In genomic region chr6:37170273-37171140, GRCh38 we compare ENCODE assay signal across 8 cellular contexts. TPM values are rescaled to one million over a fixed set of nuclear protein-coding genes. Genes with fewer than 3 reads are reported as not detected.
DNase-seq lines count a peak whose midpoint lies in the region; ATAC-seq and TF ChIP-seq lines count a peak whose summit lies in the region.

No MANE protein-coding gene starts in this region.

- H3K36me3 ChIP-seq in hepatocyte (replicated peaks; ENCODE audit: insufficient read depth, low read depth) (peaks cover 3% of the 10 kb centered on the region), gastrocnemius medialis (peaks cover 0 to 31% of the 10 kb centered on the region in 2 donors)

- no peaks in the 10 kb centered on the region for H3K9me2 ChIP-seq in hepatocyte (replicated peaks; ENCODE audit: insufficient read depth)

- CTCF ChIA-PET in Calu3 (lab: Charles Lee), result interaction anchor here (0.6 to 4.7 kb wide), 19 partner anchors 13 to 1156 kb away, joined by 3 to 58 read pairs (median 6); no protein-coding TSS in a partner anchor

- H3K36me3 Mint-ChIP-seq in Calu3 (ENCODE audit: insufficient read depth, unreplicated experiment), result peaks cover 66% of the 10 kb centered on the region

- no peaks in the 10 kb centered on the region for H3K27me3 ChIP-seq in hepatocyte
- no peaks in the 10 kb centered on the region for H3K27me3 ChIP-seq in gastrocnemius medialis

- H3K4me3 ChIP-seq in hepatocyte (peak overlapping the region; percentile 97), gastrocnemius medialis (peak overlapping the region; percentile 64 to 97 (median 90))

- peaks cover 26% of the 10 kb centered on the region for H4K20me1 ChIP-seq in hepatocyte (ENCODE audit: insufficient read depth, poor library complexity, severe bottlenecking)

- ATAC-seq in GM19463 (IDR thresholded peaks at IDR 0.05; ENCODE audit: unreplicated experiment) (peak; percentile 22), HG03558 (IDR thresholded peaks at IDR 0.05; ENCODE audit: extremely low read depth, unreplicated experiment) (peak; percentile 6), gastrocnemius medialis (peak; percentile 32 to 55)

- TF ChIP-seq POLR2A in gastrocnemius medialis (IDR thresholded peaks at IDR 0.05), result peak in 1 of 2 donors; percentile 45

- H3K27me3 Mint-ChIP-seq in Calu3 (ENCODE audit: unreplicated experiment), result no peaks in the 10 kb centered on the region

- H3K4me1 ChIP-seq in hepatocyte (ENCODE audit: insufficient read depth), result peaks cover 11% of the 10 kb centered on the region
- peaks cover 13 to 27% of the 10 kb centered on the region in 2 donors for H3K4me1 ChIP-seq in gastrocnemius medialis

- peak overlapping the region; percentile 84 for H3K4me2 ChIP-seq in hepatocyte

- peak overlapping the region; percentile 96 for H3K4me3 Mint-ChIP-seq in Calu3 (ENCODE audit: low read depth, unreplicated experiment)

- H2AFZ ChIP-seq in hepatocyte, result peak overlapping the region; percentile 39

- intact Hi-C loops in Calu3 (cut with micrococcal nuclease; ENCODE audit: unreplicated experiment), result loop anchor here (5.0 to 10.0 kb wide), 2 partner anchors 33 to 256 kb away; no protein-coding TSS in a partner anchor
- intact Hi-C loops in gastrocnemius medialis (cut with DNase I; ENCODE audit: low total_unique reads), result loop anchor here (1.0 to 5.0 kb wide), 4 partner anchors 40 to 283 kb away; partner anchors contain the start of gene C6orf89

- DNase-seq in Calu3 (peak; percentile 74), RPMI8226 (peak; percentile 62), amniotic epithelial cell (ENCODE audit: low read depth) (peak; percentile 29), hepatocyte (ENCODE audit: low spot score) (peak; percentile 80), gastrocnemius medialis (peak; percentile 26 to 71), DMS153 treated with DMSO at 0.1 percent for 48 hours (lab: John Stamatoyannopoulos, UW; ENCODE audit: unreplicated experiment) (no peak)

- H3K9me3 ChIP-seq in hepatocyte (ENCODE audit: low read depth), result no peaks in the 10 kb centered on the region
- H3K9me3 ChIP-seq in gastrocnemius medialis, result no peaks in the 10 kb centered on the region

- peaks cover 23% of the 10 kb centered on the region for H3K4me1 Mint-ChIP-seq in Calu3 (ENCODE audit: low read depth, unreplicated experiment)

- in situ Hi-C loops in gastrocnemius medialis (cut with MboI; ENCODE audit: low sequenced_read_pairs in 4 of 4), result loop anchor here in 3 of 4 donors (5.0 kb wide), 2 partner anchors 38 to 118 kb away; no protein-coding TSS in a partner anchor

- no TSS peak for BruUV-seq in Calu3 (replicated peaks; lab: Mats Ljungman, UMichigan)

- under 1% methylated on average over 50 of the region's 89 CpGs for WGBS in hepatocyte (ENCODE audit: low lambda C conversion rate, missing lambda C conversion rate)

- H3K27ac ChIP-seq in hepatocyte (peak overlapping the region; percentile 97), gastrocnemius medialis (peak overlapping the region; percentile 92 to 95 (median 93))

- TF ChIP-seq CTCF in Calu3 (IDR thresholded peaks at IDR 0.05; ENCODE audit: unreplicated experiment) (no peak), hepatocyte (IDR thresholded peaks at IDR 0.05; ENCODE audit: poor library complexity) (peak; percentile 22), gastrocnemius medialis (IDR thresholded peaks at IDR 0.05 in 4 of 5, conservative IDR thresholded peaks at IDR 0.05 in 1 of 5) (peak; percentile 34 to 59 (median 50))

- peaks cover 29% of the 10 kb centered on the region for H3K79me2 ChIP-seq in hepatocyte

- no peaks in the 10 kb centered on the region for H3K9me3 Mint-ChIP-seq in Calu3 (ENCODE audit: low read depth, unreplicated experiment)

- peak overlapping the region; percentile 75 for H3K27ac Mint-ChIP-seq in Calu3 (ENCODE audit: unreplicated experiment)

RNA-seq across cellular contexts. Expression of gene PIM1, which starts 0.6 kb away (rescaled TPM):
- total RNA-seq in Calu3 (2022) (18.6 and 19.1 TPM in 2 replicates), hepatocyte (71.3 and 81.0 TPM in 2 replicates), gastrocnemius medialis (10 to 100 TPM in 2 of 4 donors, 1 to 10 TPM in 2; 5.0 to 23.0 (median 13.0) TPM)
- polyA plus RNA-seq in hepatocyte, result 96.6 and 99.1 TPM in 2 replicates
